ENCODE assay signal across 9 cellular contexts in genomic region chr10:109894516-109894915, GRCh38. TPM values are rescaled to one million over a fixed set of nuclear protein-coding genes. Genes with fewer than 3 reads are reported as not detected.
DNase-seq lines count a peak whose midpoint lies in the region; ATAC-seq and FAIRE-seq lines count a peak whose summit lies in the region.
"Had no signal": no experiment of that assay in that cellular context is flagged by ENCODE, and none has a peak within 500 bp of the region (broad histone marks: within the 10 kb centered on the region; RNA-seq: fewer than 3 reads in every experiment).

No MANE protein-coding gene starts in this region.

- peaks cover 0 to 15% of the 10 kb centered on the region in 2 donors for H3K36me3 Mint-ChIP-seq in activated T-cell treated with anti-CD3 and anti-CD28 coated beads, Interleukin-2, amount 50 U/mL, for 72 hours (ENCODE audit: insufficient read depth in 2 of 2)

- ATAC-seq in activated T-cell treated with anti-CD3 and anti-CD28 coated beads, Interleukin-2, amount 50 U/mL, for 72 hours (replicated peaks in 1 of 2) = no peak
- no peak for ATAC-seq in GM21381 (IDR thresholded peaks at IDR 0.05; ENCODE audit: unreplicated experiment)

- no peaks in the 10 kb centered on the region for H3K27me3 Mint-ChIP-seq in activated T-cell treated with anti-CD3 and anti-CD28 coated beads, Interleukin-2, amount 50 U/mL, for 72 hours (ENCODE audit: low read depth)

- H3K4me3 Mint-ChIP-seq in activated T-cell treated with anti-CD3 and anti-CD28 coated beads, Interleukin-2, amount 50 U/mL, for 72 hours = no peak overlapping the region

- DNase-seq in GM04504 (ENCODE audit: low read depth) (peak; percentile 51), NCI-H446 treated with DMSO at 0.1 percent for 48 hours (lab: John Stamatoyannopoulos, UW) (peak; percentile 37), fibroblast of gingiva (ENCODE audit: low read depth) (peak; percentile 95), pons (ENCODE audit: low spot score) (peak; percentile 76), NCI-H1048 (lab: John Stamatoyannopoulos, UW) (no peak), GM19239 (ENCODE audit: insufficient read length, low spot score) (no peak)
- no peak for DNase-seq in activated T-cell treated with anti-CD3 and anti-CD28 coated beads, Interleukin-2, amount 50 U/mL, for 72 hours
- DNase-seq: mesendoderm had no signal

- no peaks in the 10 kb centered on the region for H3K9me3 Mint-ChIP-seq in activated T-cell treated with anti-CD3 and anti-CD28 coated beads, Interleukin-2, amount 50 U/mL, for 72 hours

- peaks cover 24% of the 10 kb centered on the region for H3K4me1 Mint-ChIP-seq in activated T-cell treated with anti-CD3 and anti-CD28 coated beads, Interleukin-2, amount 50 U/mL, for 72 hours (ENCODE audit: low read depth)

- H3K27ac Mint-ChIP-seq in activated T-cell treated with anti-CD3 and anti-CD28 coated beads, Interleukin-2, amount 50 U/mL, for 72 hours = no peak overlapping the region

- FAIRE-seq in GM19239 (lab: Jason Lieb, UNC) = no peak

RNA-seq across cellular contexts. Expression of gene XPNPEP1, which starts 28.8 kb away (rescaled TPM):
- 10 to 100 TPM; 53.0 to 75.2 TPM for total RNA-seq in activated T-cell treated with anti-CD3 and anti-CD28 coated beads, Interleukin-2, amount 50 U/mL, for 72 hours

Comparison
In these comparisons a context has a peak if more than half of its experiments do, and no peak if none do; other contexts are left out.
1. DNase-seq: peak in GM04504 (single experiment), NCI-H446 treated with DMSO at 0.1 percent for 48 hours (single experiment), fibroblast of gingiva (single experiment) and pons (single experiment); none in NCI-H1048 (single experiment), activated T-cell treated with anti-CD3 and anti-CD28 coated beads, Interleukin-2, amount 50 U/mL, for 72 hours (0 of 2) and GM19239 (single experiment).